ENCODE assay signal across 35 cellular contexts in genomic region chr5:94397508-94397907, GRCh38.
A peak's percentile ranks its signal among the peaks of the same experiment; 100 is the strongest.
DNase-seq lines count a peak whose midpoint lies in the region; ATAC-seq, FAIRE-seq and TF ChIP-seq lines count a peak whose summit lies in the region.
"Had no signal": no experiment of that assay in that cellular context is flagged by ENCODE, and none has a peak within 500 bp of the region (broad histone marks: within the 10 kb centered on the region; RNA-seq: fewer than 3 reads in every experiment).

No MANE protein-coding gene starts in this region.

- H3K4me1 ChIP-seq in H9 (ENCODE audit: insufficient read depth, low read length) (no peaks in the 10 kb centered on the region; the same call in 1 of the 2 replicates), H1 (replicated peaks in 1 of 4; ENCODE audit: control insufficient read depth in 3 of 4, insufficient read depth in 4 of 4, low read length in 3 of 4) (peaks cover 0 to 3% (median 1%) of the 10 kb centered on the region in 4 experiments; a peak in 1 of 7 replicates)
- H3K4me1 ChIP-seq in effector memory CD4-positive, alpha-beta T cell (ENCODE audit: control insufficient read depth, insufficient read depth, low read length, poor library complexity, severe bottlenecking) = no peaks in the 10 kb centered on the region
- H3K4me1 ChIP-seq: ascending aorta; BLaER1 treated with 17β-estradiol and CSF1 and Interleukin-3, amounts not matched to agents 10 nM and 100 nM; Caco-2; esophagus squamous epithelium; gastroesophageal sphincter; parathyroid adenoma; right atrium auricular region had no signal

- H4K5ac ChIP-seq in H9 (ENCODE audit: insufficient read length, low read depth, low read length) = no peak overlapping the region
- H4K5ac ChIP-seq in H1 (ENCODE audit: insufficient read length, low read depth, low read length) = no peak overlapping the region

- TF ChIP-seq RAD21 in H1 (IDR thresholded peaks at IDR 0.05 in 1 of 2, conservative IDR thresholded peaks at IDR 0.05 in 1 of 2; ENCODE audit: low read depth in 2 of 2, low read length in 2 of 2) = peak in 1 of 2 experiments; percentile 27; a peak in 1 of 4 replicates

- H3K18ac ChIP-seq in H9 (ENCODE audit: insufficient read length, low read depth, low read length) (no peak overlapping the region), H1 (ENCODE audit: extremely low read depth, low read length) (no peak overlapping the region)

- H3K4me2 ChIP-seq in H9 (ENCODE audit: insufficient read depth, insufficient read length, low read length) (no peak overlapping the region), H1 (ENCODE audit: insufficient read depth in 1 of 2, low read depth in 2 of 2, low read length in 2 of 2) (no peak overlapping the region)
- H3K4me2 ChIP-seq: BLaER1 treated with 17β-estradiol and CSF1 and Interleukin-3, amounts not matched to agents 10 nM and 100 nM had no signal

- no peak overlapping the region for H3T11ph ChIP-seq in H9 (ENCODE audit: low read length)

- TF ChIP-seq EP300 in H1 (IDR thresholded peaks at IDR 0.05; ENCODE audit: borderline replicate concordance in 1 of 2, low read depth in 2 of 2, low read length in 2 of 2) = no peak

- H3K23me2 ChIP-seq in H9 (ENCODE audit: insufficient read length, low read depth, low read length, poor library complexity, severe bottlenecking) = no peaks in the 10 kb centered on the region
- no peaks in the 10 kb centered on the region for H3K23me2 ChIP-seq in H1 (ENCODE audit: low read depth, low read length)

- H2BK15ac ChIP-seq in H9 (ENCODE audit: low read depth, low read length) = no peak overlapping the region
- H2BK15ac ChIP-seq in H1 (ENCODE audit: low read length) = no peak overlapping the region

- H3K36me3 Mint-ChIP-seq in H9 (ENCODE audit: insufficient read depth in 1 of 3, low read depth in 3 of 3) = peaks cover 0 to 9% (median 3%) of the 10 kb centered on the region in 3 experiments; a peak in 3 of 7 replicates
- H3K36me3 Mint-ChIP-seq: activated naive CD8-positive, alpha-beta T cell treated with anti-CD3 and anti-CD28 coated beads for 36 hours; neural progenitor cell had no signal

- H2BK20ac ChIP-seq in H9 (ENCODE audit: low read depth, low read length, poor library complexity, severe bottlenecking) (no peak overlapping the region), H1 (ENCODE audit: low read length) (no peak overlapping the region)

- H3K4me1 Mint-ChIP-seq in H9 = peaks cover 16 to 22% of the 10 kb centered on the region in 2 experiments
- H3K4me1 Mint-ChIP-seq: activated naive CD8-positive, alpha-beta T cell treated with anti-CD3 and anti-CD28 coated beads for 36 hours; immature natural killer cell had no signal

- H3K4me3 ChIP-seq in GM12864 (ENCODE audit: low read depth, low read length) = no peak overlapping the region
- no peak overlapping the region for H3K4me3 ChIP-seq in NB4 (ENCODE audit: low read depth, low read length)
- H3K4me3 ChIP-seq in H1 (ENCODE audit: extremely low read depth in 1 of 4, insufficient read depth in 2 of 4, low read depth in 3 of 4, low read length in 4 of 4) = no peak overlapping the region
- H3K4me3 ChIP-seq in effector memory CD4-positive, alpha-beta T cell (ENCODE audit: insufficient read depth, low read depth, low read length, poor library complexity, severe bottlenecking) = no peak overlapping the region
- H3K4me3 ChIP-seq: ascending aorta; BLaER1 treated with 17β-estradiol and CSF1 and Interleukin-3, amounts not matched to agents 10 nM and 100 nM; cardiac muscle cell; coronary artery; esophagus squamous epithelium; gastroesophageal sphincter; neural progenitor cell; right atrium auricular region had no signal

- FAIRE-seq in H1 (lab: Jason Lieb, UNC) = peak; percentile 24
- FAIRE-seq: GM12892, GM19239, HepG2 had no signal

- H2BK5ac ChIP-seq in H9 (ENCODE audit: insufficient read length, low read length) (no peak overlapping the region), H1 (ENCODE audit: low read depth, low read length) (no peak overlapping the region)

- no peaks in the 10 kb centered on the region for H3K27me3 ChIP-seq in H9 (ENCODE audit: insufficient read depth, low read length)
- H3K27me3 ChIP-seq in H1 (replicated peaks in 1 of 4; ENCODE audit: control insufficient read depth in 3 of 4, extremely low read depth in 1 of 4, insufficient read depth in 3 of 4, low read length in 3 of 4) = no peaks in the 10 kb centered on the region
- H3K27me3 ChIP-seq in effector memory CD4-positive, alpha-beta T cell (replicated peaks; ENCODE audit: control insufficient read depth, insufficient read depth, low read length, poor library complexity, severe bottlenecking) = no peaks in the 10 kb centered on the region
- H3K27me3 ChIP-seq: ascending aorta; BLaER1 treated with 17β-estradiol and CSF1 and Interleukin-3, amounts not matched to agents 10 nM and 100 nM; cardiac muscle cell; esophagus squamous epithelium; gastroesophageal sphincter; neural progenitor cell; right atrium auricular region had no signal

- H4K20me1 ChIP-seq in H9 (ENCODE audit: control insufficient read depth, insufficient read depth, insufficient read length) (no peaks in the 10 kb centered on the region), H1 (replicated peaks in 1 of 2; ENCODE audit: control insufficient read depth in 1 of 2, insufficient read depth in 2 of 2, low read length in 2 of 2) (no peaks in the 10 kb centered on the region)
- H4K20me1 ChIP-seq: BLaER1 treated with 17β-estradiol and CSF1 and Interleukin-3, amounts not matched to agents 10 nM and 100 nM had no signal

- H3K27ac Mint-ChIP-seq in H9 = no peak overlapping the region
- H3K27ac Mint-ChIP-seq: activated naive CD8-positive, alpha-beta T cell treated with anti-CD3 and anti-CD28 coated beads for 36 hours; immature natural killer cell; neural progenitor cell had no signal

- H4K91ac ChIP-seq in H9 (ENCODE audit: insufficient read length, low read depth, low read length) = no peak overlapping the region
- H4K91ac ChIP-seq in H1 (replicated peaks; ENCODE audit: insufficient read length, low read length) = no peak overlapping the region

- H3K9ac ChIP-seq in H9 (ENCODE audit: extremely low read depth, insufficient read length, low read length) = no peak overlapping the region
- no peak overlapping the region for H3K9ac ChIP-seq in H1 (replicated peaks in 1 of 4; ENCODE audit: extremely low read depth in 1 of 4, low read depth in 3 of 4, low read length in 3 of 4)
- H3K9ac ChIP-seq: BLaER1 treated with 17β-estradiol and CSF1 and Interleukin-3, amounts not matched to agents 10 nM and 100 nM; neural progenitor cell; parathyroid adenoma had no signal

- TF ChIP-seq POLR2A in NB4 (IDR thresholded peaks at IDR 0.05; ENCODE audit: extremely low read depth, insufficient read length) (no peak), H1 (IDR thresholded peaks at IDR 0.05; ENCODE audit: control extremely low read depth in 1 of 2, low read depth in 2 of 2, low read length in 2 of 2) (no peak)

- H3K56ac ChIP-seq in H9 (ENCODE audit: insufficient read length, low read depth, low read length) = no peak overlapping the region
- H3K56ac ChIP-seq in H1 (replicated peaks; ENCODE audit: insufficient read length, low read depth, low read length) = no peak overlapping the region

- H3K27me3 Mint-ChIP-seq in H9 (ENCODE audit: low read depth) = no peaks in the 10 kb centered on the region
- H3K27me3 Mint-ChIP-seq: activated naive CD8-positive, alpha-beta T cell treated with anti-CD3 and anti-CD28 coated beads for 36 hours had no signal

- H3K79me1 ChIP-seq in H9 (ENCODE audit: insufficient read depth, low read depth, low read length, poor library complexity, severe bottlenecking) (no peaks in the 10 kb centered on the region), H1 (ENCODE audit: low read depth, low read length) (no peaks in the 10 kb centered on the region)

- H2AFZ ChIP-seq in H9 (ENCODE audit: low read length) (no peak overlapping the region), H1 (ENCODE audit: low read length) (no peak overlapping the region)
- H2AFZ ChIP-seq: neural progenitor cell, parathyroid adenoma had no signal

- H4K8ac ChIP-seq in H9 (replicated peaks; ENCODE audit: insufficient read length, low read depth, low read length) (no peak overlapping the region), H1 (ENCODE audit: extremely low read depth, insufficient read depth, low read length) (no peak overlapping the region)

- no peaks in the 10 kb centered on the region; a peak in 1 of 8 replicates for H3K36me3 ChIP-seq in H1 (ENCODE audit: control insufficient read depth in 2 of 4, insufficient read depth in 4 of 4, low read length in 3 of 4)
- H3K36me3 ChIP-seq in effector memory CD4-positive, alpha-beta T cell (ENCODE audit: control insufficient read depth, insufficient read depth, low read length) = no peaks in the 10 kb centered on the region
- H3K36me3 ChIP-seq: ascending aorta; BLaER1 treated with 17β-estradiol and CSF1 and Interleukin-3, amounts not matched to agents 10 nM and 100 nM; cardiac muscle cell; esophagus squamous epithelium; gastroesophageal sphincter; neural progenitor cell; right atrium auricular region had no signal

- H3K79me2 ChIP-seq in H9 (ENCODE audit: insufficient read depth, low read length) (no peaks in the 10 kb centered on the region), H1 (ENCODE audit: control insufficient read depth in 1 of 2, insufficient read depth in 2 of 2, low read length in 2 of 2) (no peaks in the 10 kb centered on the region)
- H3K79me2 ChIP-seq: parathyroid adenoma had no signal

- H2BK12ac ChIP-seq in H9 (ENCODE audit: insufficient read length, low read depth, low read length) (no peak overlapping the region), H1 (ENCODE audit: low read depth, low read length) (no peak overlapping the region)

- H3K4me3 Mint-ChIP-seq in H9 = no peak overlapping the region
- H3K4me3 Mint-ChIP-seq: activated naive CD8-positive, alpha-beta T cell treated with anti-CD3 and anti-CD28 coated beads for 36 hours; immature natural killer cell; neural progenitor cell had no signal

- DNase-seq in GM12864 (ENCODE audit: low read depth) = no peak
- no peak for DNase-seq in H9
- DNase-seq in NB4 (ENCODE audit: low read depth) = peak; percentile 27
- DNase-seq in H1 (ENCODE audit: low read depth in 1 of 2, low spot score in 2 of 2) = no peak
- no peak for DNase-seq in effector memory CD4-positive, alpha-beta T cell
- DNase-seq in NCI-H524 (lab: John Stamatoyannopoulos, UW) = no peak
- DNase-seq in NCI-H2107 treated with DMSO at 0.1 percent for 48 hours (lab: John Stamatoyannopoulos, UW; ENCODE audit: unreplicated experiment) = no peak
- DNase-seq: activated CD4-positive, alpha-beta T cell treated with anti-CD3 and anti-CD28 coated beads for 4 hours; activated CD8-positive, alpha-beta memory T cell treated with anti-CD3 and anti-CD28 coated beads for 24 hours; activated effector memory CD4-positive, alpha-beta T cell treated with anti-CD3 and anti-CD28 coated beads, Interleukin-2, amount 50 U/mL, for 16 hours; activated naive CD8-positive, alpha-beta T cell treated with anti-CD3 and anti-CD28 coated beads for 36 hours; Caco-2; DND-41; esophagus squamous epithelium; hippocampal formation; immature natural killer cell; Kasumi-1; left colon; mesenchymal stem cell; NCI-H1048; NCI-H1694 treated with DMSO at 0.1 percent for 48 hours; NCI-H2171; NCI-H510A treated with DMSO at 0.1 percent for 48 hours had no signal

- H3K9me3 ChIP-seq in H9 (ENCODE audit: control insufficient read depth, low read depth, low read length) (no peaks in the 10 kb centered on the region), H1 (ENCODE audit: insufficient read depth in 2 of 2, low read depth in 1 of 2, low read length in 1 of 2) (no peaks in the 10 kb centered on the region)
- no peaks in the 10 kb centered on the region for H3K9me3 ChIP-seq in effector memory CD4-positive, alpha-beta T cell (ENCODE audit: control insufficient read depth, low read length)
- H3K9me3 ChIP-seq: ascending aorta; BLaER1 treated with 17β-estradiol and CSF1 and Interleukin-3, amounts not matched to agents 10 nM and 100 nM; Caco-2; esophagus squamous epithelium; gastroesophageal sphincter; right atrium auricular region had no signal

- H2BK120ac ChIP-seq in H9 (ENCODE audit: low read depth, low read length, poor library complexity, severe bottlenecking) = no peak overlapping the region
- H2BK120ac ChIP-seq in H1 (replicated peaks; ENCODE audit: low read depth, low read length) = no peak overlapping the region

- no peak overlapping the region for H3K27ac ChIP-seq in H9 (ENCODE audit: insufficient read length, low read depth, low read length)
- H3K27ac ChIP-seq in H1 (ENCODE audit: low read depth, low read length) = no peak overlapping the region
- H3K27ac ChIP-seq in effector memory CD4-positive, alpha-beta T cell (ENCODE audit: insufficient read depth, low read length, poor library complexity, severe bottlenecking) = no peak overlapping the region
- H3K27ac ChIP-seq: ascending aorta; BLaER1 treated with 17β-estradiol and CSF1 and Interleukin-3, amounts not matched to agents 10 nM and 100 nM; cardiac muscle cell; coronary artery; esophagus squamous epithelium; gastroesophageal sphincter; parathyroid adenoma; right atrium auricular region had no signal

- POLR2A ChIA-PET in H1 (lab: Charles Lee; ENCODE audit: partially characterized antibody) = interaction anchor here (0.8 kb wide), 1 partner anchor 43 kb away, joined by 3 read pairs; no protein-coding TSS in a partner anchor

- CTCF ChIA-PET in H1 (lab: Charles Lee; ENCODE audit: partially characterized antibody) = interaction anchor here (1.2 to 1.4 kb wide), 5 partner anchors 9 to 127 kb away, joined by 3 to 7 read pairs (median 4); no protein-coding TSS in a partner anchor

- TF ChIP-seq CTCF in GM12864 (IDR thresholded peaks at IDR 0.05; ENCODE audit: low read depth, low read length, missing control alignments) (peak; percentile 18), H9 (conservative IDR thresholded peaks at IDR 0.05) (peak; percentile 21; the same call in 2 of the 3 replicates), NB4 (IDR thresholded peaks at IDR 0.05; ENCODE audit: low read depth, low read length) (peak; percentile 2), H1 (IDR thresholded peaks at IDR 0.05; ENCODE audit: control extremely low read depth in 1 of 3, insufficient read depth in 1 of 3, low read depth in 1 of 3, low read length in 3 of 3) (peak in 2 of 3 experiments; percentile 13 to 29; a peak in 1 of 4 replicates)

- H2AK5ac ChIP-seq in H9 (ENCODE audit: insufficient read length, low read length) = no peak overlapping the region
- no peak overlapping the region for H2AK5ac ChIP-seq in H1 (ENCODE audit: low read depth, low read length)

- H3K4ac ChIP-seq in H9 (ENCODE audit: low read depth, low read length) (no peak overlapping the region), H1 (replicated peaks; ENCODE audit: insufficient read length, low read depth, low read length) (no peak overlapping the region)

- H3K9me3 Mint-ChIP-seq in H9 = peaks cover 0 to 3% of the 10 kb centered on the region in 2 experiments; a peak in 2 of 5 replicates
- H3K9me3 Mint-ChIP-seq: activated naive CD8-positive, alpha-beta T cell treated with anti-CD3 and anti-CD28 coated beads for 36 hours; immature natural killer cell; neural progenitor cell had no signal

- H3K23ac ChIP-seq in H9 (ENCODE audit: insufficient read length, low read depth, low read length) (no peak overlapping the region), H1 (ENCODE audit: insufficient read length) (no peak overlapping the region)

- no peak for ATAC-seq in GM18861 (IDR thresholded peaks at IDR 0.05; ENCODE audit: unreplicated experiment)
- ATAC-seq: gastroesophageal sphincter, HepG2, left colon had no signal

- H3K14ac ChIP-seq in H9 (ENCODE audit: insufficient read depth, low read length) (no peak overlapping the region), H1 (ENCODE audit: insufficient read length) (no peak overlapping the region)
